In genomic region chr3:106242779-106243178, GRCh38 we compare ENCODE assay signal across 1 cellular context.
TF ChIP-seq lines count a peak whose summit lies in the region.

No MANE protein-coding gene starts in this region.

TF ChIP-seq in GM23338, 12 proteins besides CTCF, POLR2A, EP300 and RAD21 (continued from another document):
- TF ChIP-seq ZNF462 (CRISPR knock-in tag; IDR thresholded peaks at IDR 0.05) (no peak), ETS1 (IDR thresholded peaks at IDR 0.05) (no peak), NANOG (IDR thresholded peaks at IDR 0.05; ENCODE audit: borderline replicate concordance) (no peak)
